In genomic region chr16:2915196-2915929, GRCh38 we compare ENCODE assay signal across 1 cellular context.
TF ChIP-seq lines count a peak whose summit lies in the region.

No MANE protein-coding gene starts in this region.

TF ChIP-seq in HepG2, 621 proteins besides CTCF, POLR2A, EP300 and RAD21:
- TF ChIP-seq ZIK1 (CRISPR knock-in tag; IDR thresholded peaks at IDR 0.05; ENCODE audit: borderline replicate concordance, low read depth) = no peak
- TF ChIP-seq ZNF260 (CRISPR knock-in tag; IDR thresholded peaks at IDR 0.05; ENCODE audit: borderline replicate concordance, low read depth) = no peak
- TF ChIP-seq MAFG (CRISPR knock-in tag; IDR thresholded peaks at IDR 0.05) = no peak
- TF ChIP-seq ZNF44 (CRISPR knock-in tag; IDR thresholded peaks at IDR 0.05) = no peak
- no peak for TF ChIP-seq ZNF20 (CRISPR knock-in tag; IDR thresholded peaks at IDR 0.05)
- TF ChIP-seq MAFF (IDR thresholded peaks at IDR 0.05; ENCODE audit: low read depth, low read length) = peak; percentile 63
- TF ChIP-seq CEBPZ (IDR thresholded peaks at IDR 0.05; ENCODE audit: low read length) = no peak
- TF ChIP-seq HNF4G (IDR thresholded peaks at IDR 0.05; ENCODE audit: borderline replicate concordance, low read depth, low read length) = no peak
- TF ChIP-seq HNF4G (CRISPR knock-in tag; IDR thresholded peaks at IDR 0.05; ENCODE audit: borderline replicate concordance, low read depth) = no peak
- TF ChIP-seq ATRX (CRISPR knock-in tag; IDR thresholded peaks at IDR 0.05; ENCODE audit: borderline replicate concordance) = no peak
- no peak for TF ChIP-seq ZFX (CRISPR knock-in tag; IDR thresholded peaks at IDR 0.05; ENCODE audit: low read depth)
- no peak for TF ChIP-seq CENPT (CRISPR knock-in tag; IDR thresholded peaks at IDR 0.05; ENCODE audit: low read depth)
- no peak for TF ChIP-seq PAWR (CRISPR knock-in tag; IDR thresholded peaks at IDR 0.05; ENCODE audit: borderline replicate concordance)
- TF ChIP-seq MAFK (conservative IDR thresholded peaks at IDR 0.05 in 1 of 2, IDR thresholded peaks at IDR 0.05 in 1 of 2; ENCODE audit: low read length in 2 of 2) = peak; percentile 49 to 62
- TF ChIP-seq ZNF138 (CRISPR knock-in tag; IDR thresholded peaks at IDR 0.05; ENCODE audit: low read depth) = no peak
- TF ChIP-seq NFE2L2 (IDR thresholded peaks at IDR 0.05; ENCODE audit: low read length) = peak; percentile 39; the same call in 1 of the 2 replicates
- TF ChIP-seq CAMTA2 (CRISPR knock-in tag; IDR thresholded peaks at IDR 0.05; ENCODE audit: borderline replicate concordance) = no peak
- no peak for TF ChIP-seq MXD3 (CRISPR knock-in tag; IDR thresholded peaks at IDR 0.05)
- no peak for TF ChIP-seq ZNF790 (CRISPR knock-in tag; IDR thresholded peaks at IDR 0.05; ENCODE audit: borderline replicate concordance)
- TF ChIP-seq ZNF572 (CRISPR knock-in tag; IDR thresholded peaks at IDR 0.05) = no peak
- TF ChIP-seq BATF2 (CRISPR knock-in tag; IDR thresholded peaks at IDR 0.05) = no peak
- no peak for TF ChIP-seq KLF15 (CRISPR knock-in tag; IDR thresholded peaks at IDR 0.05; ENCODE audit: borderline replicate concordance)
TF ChIP-seq in HepG2: peak in this region for 3.
